15 cellular contexts compared by ENCODE assay signal in genomic region chrX:78109458-78109857, GRCh38. TPM values are rescaled to one million over a fixed set of nuclear protein-coding genes. Genes with fewer than 3 reads are reported as not detected.
DNase-seq lines count a peak whose midpoint lies in the region; ATAC-seq and TF ChIP-seq lines count a peak whose summit lies in the region.
"Had no signal": no experiment of that assay in that cellular context is flagged by ENCODE, and none has a peak within 500 bp of the region (broad histone marks: within the 10 kb centered on the region; RNA-seq: fewer than 3 reads in every experiment).

No MANE protein-coding gene starts in this region.

- peak overlapping the region; percentile 30 for H3K27ac ChIP-seq in smooth muscle cell (ENCODE audit: low read depth)
- H3K27ac ChIP-seq: parathyroid adenoma, VCaP had no signal

- no peaks in the 10 kb centered on the region for H3K9me3 ChIP-seq in smooth muscle cell (replicated peaks; ENCODE audit: low read depth)

- peaks cover 99% of the 10 kb centered on the region for H3K79me2 ChIP-seq in smooth muscle cell (ENCODE audit: low read depth)

- peak in 1 of 2 donors; percentile 13 for DNase-seq in activated T-cell treated with anti-CD3 and anti-CD28 coated beads, Interleukin-2, amount 50 U/mL, for 72 hours
- DNase-seq in activated T-cell treated with anti-CD3 and anti-CD28 coated beads, Interleukin-2, amount 50 U/mL, for 1 hour: no peak
- DNase-seq in chondrocyte (ENCODE audit: low spot score): no peak
- no peak for DNase-seq in smooth muscle cell (lab: John Stamatoyannopoulos, UW; ENCODE audit: unreplicated experiment)
- no peak for DNase-seq in iPS-NIHi11 (ENCODE audit: low spot score)
- DNase-seq in RKO (ENCODE audit: low spot score): no peak
- DNase-seq: hippocampal formation, left cardiac atrium, NCI-H1048, NCI-H2107, NCI-H774 had no signal

- WGBS in smooth muscle cell (ENCODE audit: low lambda C conversion rate): 38% methylated on average over 2 of the region's 2 CpGs

- H2AFZ ChIP-seq in smooth muscle cell (ENCODE audit: low read depth): no peak overlapping the region
- H2AFZ ChIP-seq: parathyroid adenoma had no signal

- no peaks in the 10 kb centered on the region for H3F3A ChIP-seq in smooth muscle cell (ENCODE audit: low read depth)

- no peak overlapping the region for H3K9ac ChIP-seq in smooth muscle cell (ENCODE audit: low read depth)
- H3K9ac ChIP-seq: parathyroid adenoma had no signal

- H3K4me1 ChIP-seq in smooth muscle cell (ENCODE audit: low read depth): no peaks in the 10 kb centered on the region
- H3K4me1 ChIP-seq: parathyroid adenoma had no signal

- H3K27me3 Mint-ChIP-seq in activated T-cell treated with anti-CD3 and anti-CD28 coated beads, Interleukin-2, amount 50 U/mL, for 72 hours (ENCODE audit: low read depth): no peaks in the 10 kb centered on the region
- no peaks in the 10 kb centered on the region for H3K27me3 Mint-ChIP-seq in T-helper 1 cell treated with Interleukin-12 subunit alpha and Interleukin-12 subunit beta and Interleukin-4 antibody, amounts not matched to agents 30 μg/mL and 1 μg/mL, for 36 hours (ENCODE audit: low read depth)
- no peaks in the 10 kb centered on the region for H3K27me3 Mint-ChIP-seq in chondrocyte (ENCODE audit: low read depth)

- peak overlapping the region; percentile 80 to 95 for H3K4me3 Mint-ChIP-seq in activated T-cell treated with anti-CD3 and anti-CD28 coated beads, Interleukin-2, amount 50 U/mL, for 72 hours
- peak overlapping the region; percentile 92 for H3K4me3 Mint-ChIP-seq in T-helper 1 cell treated with Interleukin-12 subunit alpha and Interleukin-12 subunit beta and Interleukin-4 antibody, amounts not matched to agents 30 μg/mL and 1 μg/mL, for 36 hours
- peak overlapping the region; percentile 35 for H3K4me3 Mint-ChIP-seq in chondrocyte (ENCODE audit: unreplicated experiment)

- peaks cover 5% of the 10 kb centered on the region for H3K36me3 ChIP-seq in smooth muscle cell (ENCODE audit: low read depth)

- H3K4me1 Mint-ChIP-seq in activated T-cell treated with anti-CD3 and anti-CD28 coated beads, Interleukin-2, amount 50 U/mL, for 72 hours (ENCODE audit: low read depth): peaks cover 36% of the 10 kb centered on the region
- H3K4me1 Mint-ChIP-seq in T-helper 1 cell treated with Interleukin-12 subunit alpha and Interleukin-12 subunit beta and Interleukin-4 antibody, amounts not matched to agents 30 μg/mL and 1 μg/mL, for 36 hours (ENCODE audit: low read depth): peaks cover 44% of the 10 kb centered on the region
- H3K4me1 Mint-ChIP-seq in chondrocyte (ENCODE audit: low read depth): peaks cover 53% of the 10 kb centered on the region

- H3K27ac Mint-ChIP-seq in activated T-cell treated with anti-CD3 and anti-CD28 coated beads, Interleukin-2, amount 50 U/mL, for 72 hours: peak overlapping the region; percentile 97
- peak overlapping the region; percentile 67 for H3K27ac Mint-ChIP-seq in T-helper 1 cell treated with Interleukin-12 subunit alpha and Interleukin-12 subunit beta and Interleukin-4 antibody, amounts not matched to agents 30 μg/mL and 1 μg/mL, for 36 hours
- no peak overlapping the region for H3K27ac Mint-ChIP-seq in chondrocyte (ENCODE audit: unreplicated experiment)

- H3K9me3 Mint-ChIP-seq in activated T-cell treated with anti-CD3 and anti-CD28 coated beads, Interleukin-2, amount 50 U/mL, for 72 hours: no peaks in the 10 kb centered on the region
- no peaks in the 10 kb centered on the region for H3K9me3 Mint-ChIP-seq in T-helper 1 cell treated with Interleukin-12 subunit alpha and Interleukin-12 subunit beta and Interleukin-4 antibody, amounts not matched to agents 30 μg/mL and 1 μg/mL, for 36 hours
- peaks cover 3% of the 10 kb centered on the region for H3K9me3 Mint-ChIP-seq in chondrocyte (ENCODE audit: low read depth)

- H4K20me1 ChIP-seq in smooth muscle cell (ENCODE audit: low read depth): peaks cover 97% of the 10 kb centered on the region

- peak overlapping the region; percentile 91 for H3K4me2 ChIP-seq in smooth muscle cell

- peak; percentile 62 to 70 for ATAC-seq in activated T-cell treated with anti-CD3 and anti-CD28 coated beads, Interleukin-2, amount 50 U/mL, for 72 hours (replicated peaks in 1 of 2)
- ATAC-seq in HG03135 (IDR thresholded peaks at IDR 0.05; ENCODE audit: unreplicated experiment): no peak
- ATAC-seq: left cardiac atrium had no signal

- peaks cover 18 to 29% of the 10 kb centered on the region in 2 donors for H3K36me3 Mint-ChIP-seq in activated T-cell treated with anti-CD3 and anti-CD28 coated beads, Interleukin-2, amount 50 U/mL, for 72 hours (ENCODE audit: insufficient read depth in 2 of 2)
- H3K36me3 Mint-ChIP-seq in T-helper 1 cell treated with Interleukin-12 subunit alpha and Interleukin-12 subunit beta and Interleukin-4 antibody, amounts not matched to agents 30 μg/mL and 1 μg/mL, for 36 hours (ENCODE audit: low read depth): peaks cover 51% of the 10 kb centered on the region
- H3K36me3 Mint-ChIP-seq in chondrocyte (ENCODE audit: low read depth): peaks cover 8% of the 10 kb centered on the region

- no peak for TF ChIP-seq CTCF in chondrocyte (IDR thresholded peaks at IDR 0.05)
- no peak for TF ChIP-seq CTCF in smooth muscle cell (IDR thresholded peaks at IDR 0.05; ENCODE audit: borderline replicate concordance, insufficient read depth, poor library complexity, severe bottlenecking)

- peak overlapping the region; percentile 90 for H3K4me3 ChIP-seq in smooth muscle cell

- no peaks in the 10 kb centered on the region for H3K27me3 ChIP-seq in smooth muscle cell (ENCODE audit: low read depth)

RNA-seq across cellular contexts. Expression of gene PGK1, which starts 5.4 kb away (rescaled TPM):
- 100 to 1,000 TPM; 345 to 457 TPM for total RNA-seq in activated T-cell treated with anti-CD3 and anti-CD28 coated beads, Interleukin-2, amount 50 U/mL, for 72 hours
- 222 to 362 TPM (median 352 TPM) in 3 replicates for total RNA-seq in chondrocyte
- 460 and 608 TPM in 2 replicates for total RNA-seq in smooth muscle cell
- polyA plus RNA-seq in smooth muscle cell: 735 and 807 TPM in 2 replicates

RNA-seq across cellular contexts. Expression of gene TAF9B, which starts 30.0 kb away (rescaled TPM):
- total RNA-seq in activated T-cell treated with anti-CD3 and anti-CD28 coated beads, Interleukin-2, amount 50 U/mL, for 72 hours: 10 to 100 TPM; 19.9 to 30.6 TPM
- total RNA-seq in chondrocyte (12.4 to 18.1 TPM (median 12.9 TPM) in 3 replicates), smooth muscle cell (27.7 and 28.8 TPM in 2 replicates)
- polyA plus RNA-seq in smooth muscle cell: 12.3 and 15.9 TPM in 2 replicates

Comparison
In these comparisons a context has a peak if more than half of its experiments do, and no peak if none do; other contexts are left out.
1. H3K4me3 Mint-ChIP-seq: peak in every context shown above with its lines; median percentile 92 in T-helper 1 cell treated with Interleukin-12 subunit alpha and Interleukin-12 subunit beta and Interleukin-4 antibody, amounts not matched to agents 30 μg/mL and 1 μg/mL, for 36 hours; 88 in activated T-cell treated with anti-CD3 and anti-CD28 coated beads, Interleukin-2, amount 50 U/mL, for 72 hours; 35 in chondrocyte.